ENCODE assay signal across 23 cellular contexts in genomic region chr7:37337522-37337921, GRCh38.
DNase-seq lines count a peak whose midpoint lies in the region; ATAC-seq and TF ChIP-seq lines count a peak whose summit lies in the region.
"Had no signal": no experiment of that assay in that cellular context is flagged by ENCODE, and none has a peak within 500 bp of the region (broad histone marks: within the 10 kb centered on the region; RNA-seq: fewer than 3 reads in every experiment).

No MANE protein-coding gene starts in this region.

- no peak overlapping the region for H3K27ac ChIP-seq in naive thymus-derived CD4-positive, alpha-beta T cell (ENCODE audit: low read depth, low read length)
- H3K27ac ChIP-seq: cardiac muscle cell, SJSA1, suprapubic skin had no signal

- H3K27me3 ChIP-seq in naive thymus-derived CD4-positive, alpha-beta T cell (ENCODE audit: control insufficient read depth in 2 of 2, insufficient read depth in 2 of 2, low read length in 2 of 2), result no peaks in the 10 kb centered on the region
- H3K27me3 ChIP-seq: cardiac muscle cell, SJSA1, suprapubic skin had no signal

- no peaks in the 10 kb centered on the region for H3K9me3 ChIP-seq in naive thymus-derived CD4-positive, alpha-beta T cell (ENCODE audit: control insufficient read depth in 2 of 3, low read length in 3 of 3)
- H3K9me3 ChIP-seq: SJSA1, suprapubic skin had no signal

- no peak for TF ChIP-seq CTCF in GM13976 (IDR thresholded peaks at IDR 0.05; ENCODE audit: borderline replicate concordance, control extremely low read depth, extremely low read depth, insufficient read depth, missing control alignments)

- H3K9me3 Mint-ChIP-seq in activated CD4-positive, alpha-beta T cell treated with anti-CD3 and anti-CD28 coated beads, Interleukin-2, amount 10 ng/mL, durations not matched to agents 24 days and 14 days, result peaks cover 9% of the 10 kb centered on the region
- H3K9me3 Mint-ChIP-seq in IgD-negative memory B cell, result no peaks in the 10 kb centered on the region
- H3K9me3 Mint-ChIP-seq in activated CD8-positive, alpha-beta T cell treated with anti-CD3 and anti-CD28 coated beads, Interleukin-2, amount 10 ng/mL, durations not matched to agents 7 days and 5 days (ENCODE audit: insufficient read depth), result no peaks in the 10 kb centered on the region
- H3K9me3 Mint-ChIP-seq in naive thymus-derived CD4-positive, alpha-beta T cell, result peaks cover 0 to 3% (median 0%) of the 10 kb centered on the region in 11 donors

- H3K36me3 ChIP-seq in naive thymus-derived CD4-positive, alpha-beta T cell (ENCODE audit: control insufficient read depth in 2 of 3, insufficient read depth in 3 of 3, low read length in 3 of 3), result peaks cover 0 to 16% (median 0%) of the 10 kb centered on the region in 3 experiments
- H3K36me3 ChIP-seq: cardiac muscle cell, SJSA1, suprapubic skin had no signal

- no peak for DNase-seq in activated CD4-positive, alpha-beta T cell treated with anti-CD3 and anti-CD28 coated beads, Interleukin-2, amount 10 ng/mL, durations not matched to agents 24 days and 14 days
- no peak for DNase-seq in activated CD4-positive, alpha-beta T cell treated with anti-CD3 and anti-CD28 coated beads, Interleukin-2, amount 50 U/mL, for 4 hours
- no peak for DNase-seq in activated CD8-positive, alpha-beta T cell treated with anti-CD3 and anti-CD28 coated beads, Interleukin-2, amount 10 ng/mL, durations not matched to agents 7 days and 5 days
- DNase-seq in naive thymus-derived CD4-positive, alpha-beta T cell, result no peak
- no peak for DNase-seq in NCI-H2171 treated with DMSO at 0.1 percent for 48 hours (lab: John Stamatoyannopoulos, UW)
- no peak for DNase-seq in GM13976 (ENCODE audit: low spot score)
- DNase-seq: 8988T; activated CD4-positive, alpha-beta T cell treated with anti-CD3 and anti-CD28 coated beads for 1 hour; activated T-cell treated with anti-CD3 and anti-CD28 coated beads for 4 hours; dermis blood vessel endothelial cell; HCEC 1CT; left colon; midbrain; NCI-H2107; NCI-H526; OCI-M1; stimulated activated CD4-positive, alpha-beta T cell treated with anti-CD3 and anti-CD28 coated beads, Interleukin-4, amount 100 ng/mL, for 4 hours; T1000 had no signal

- peaks cover 10 to 13% of the 10 kb centered on the region in 2 donors for H3K4me1 ChIP-seq in naive thymus-derived CD4-positive, alpha-beta T cell (ENCODE audit: control insufficient read depth in 2 of 2, insufficient read depth in 2 of 2, low read length in 2 of 2)
- H3K4me1 ChIP-seq: suprapubic skin had no signal

- H3K4me3 ChIP-seq in naive thymus-derived CD4-positive, alpha-beta T cell (ENCODE audit: low read length), result no peak overlapping the region
- H3K4me3 ChIP-seq: cardiac muscle cell, SJSA1, suprapubic skin had no signal

- in situ Hi-C loops in GM13976 (cut with MboI; ENCODE audit: low sequenced_read_pairs, unreplicated experiment), result no loop called here

- H3K27ac Mint-ChIP-seq in activated CD4-positive, alpha-beta T cell treated with anti-CD3 and anti-CD28 coated beads, Interleukin-2, amount 10 ng/mL, durations not matched to agents 24 days and 14 days, result peak overlapping the region; percentile 16
- H3K27ac Mint-ChIP-seq in IgD-negative memory B cell, result peak overlapping the region; percentile 80 to 98 (median 97)
- peak overlapping the region; percentile 21 for H3K27ac Mint-ChIP-seq in activated CD8-positive, alpha-beta T cell treated with anti-CD3 and anti-CD28 coated beads, Interleukin-2, amount 10 ng/mL, durations not matched to agents 7 days and 5 days
- peak overlapping the region in 5 of 9 donors; percentile 33 to 81 (median 71) for H3K27ac Mint-ChIP-seq in naive thymus-derived CD4-positive, alpha-beta T cell

- CTCF ChIA-PET in activated CD8-positive, alpha-beta T cell treated with anti-CD3 and anti-CD28 coated beads, Interleukin-2, amount 10 ng/mL, durations not matched to agents 7 days and 5 days (lab: Charles Lee), result no interaction called here
- CTCF ChIA-PET in naive thymus-derived CD4-positive, alpha-beta T cell (lab: Charles Lee), result no interaction called here

- no peaks in the 10 kb centered on the region for H3K27me3 Mint-ChIP-seq in activated CD4-positive, alpha-beta T cell treated with anti-CD3 and anti-CD28 coated beads, Interleukin-2, amount 10 ng/mL, durations not matched to agents 24 days and 14 days
- H3K27me3 Mint-ChIP-seq in IgD-negative memory B cell, result no peaks in the 10 kb centered on the region
- no peaks in the 10 kb centered on the region for H3K27me3 Mint-ChIP-seq in activated CD8-positive, alpha-beta T cell treated with anti-CD3 and anti-CD28 coated beads, Interleukin-2, amount 10 ng/mL, durations not matched to agents 7 days and 5 days (ENCODE audit: low read depth)
- H3K27me3 Mint-ChIP-seq in naive thymus-derived CD4-positive, alpha-beta T cell, result no peaks in the 10 kb centered on the region

- H3K4me1 Mint-ChIP-seq in activated CD4-positive, alpha-beta T cell treated with anti-CD3 and anti-CD28 coated beads, Interleukin-2, amount 10 ng/mL, durations not matched to agents 24 days and 14 days, result peaks cover 72% of the 10 kb centered on the region
- peaks cover 34 to 84% (median 75%) of the 10 kb centered on the region in 3 donors for H3K4me1 Mint-ChIP-seq in IgD-negative memory B cell
- peaks cover 68% of the 10 kb centered on the region for H3K4me1 Mint-ChIP-seq in activated CD8-positive, alpha-beta T cell treated with anti-CD3 and anti-CD28 coated beads, Interleukin-2, amount 10 ng/mL, durations not matched to agents 7 days and 5 days (ENCODE audit: low read depth)
- H3K4me1 Mint-ChIP-seq in naive thymus-derived CD4-positive, alpha-beta T cell, result peaks cover 46 to 88% (median 74%) of the 10 kb centered on the region in 7 donors

- POLR2A ChIA-PET in activated CD8-positive, alpha-beta T cell treated with anti-CD3 and anti-CD28 coated beads, Interleukin-2, amount 10 ng/mL, durations not matched to agents 7 days and 5 days (lab: Charles Lee), result no interaction called here
- POLR2A ChIA-PET in naive thymus-derived CD4-positive, alpha-beta T cell (lab: Charles Lee), result interaction anchor here (1.1 kb wide), 1 partner anchor 14 kb away, joined by 3 read pairs; no protein-coding TSS in a partner anchor

- peaks cover 81% of the 10 kb centered on the region for H3K36me3 Mint-ChIP-seq in activated CD4-positive, alpha-beta T cell treated with anti-CD3 and anti-CD28 coated beads, Interleukin-2, amount 10 ng/mL, durations not matched to agents 24 days and 14 days (ENCODE audit: low read depth)
- peaks cover 8% of the 10 kb centered on the region for H3K36me3 Mint-ChIP-seq in IgD-negative memory B cell
- peaks cover 78% of the 10 kb centered on the region for H3K36me3 Mint-ChIP-seq in activated CD8-positive, alpha-beta T cell treated with anti-CD3 and anti-CD28 coated beads, Interleukin-2, amount 10 ng/mL, durations not matched to agents 7 days and 5 days (ENCODE audit: low read depth)
- peaks cover 32 to 74% (median 39%) of the 10 kb centered on the region in 5 donors for H3K36me3 Mint-ChIP-seq in naive thymus-derived CD4-positive, alpha-beta T cell

- no peak overlapping the region for H3K4me3 Mint-ChIP-seq in activated CD4-positive, alpha-beta T cell treated with anti-CD3 and anti-CD28 coated beads, Interleukin-2, amount 10 ng/mL, durations not matched to agents 24 days and 14 days
- H3K4me3 Mint-ChIP-seq in IgD-negative memory B cell, result peak overlapping the region in 3 of 4 donors; percentile 67 to 93 (median 75)
- no peak overlapping the region for H3K4me3 Mint-ChIP-seq in activated CD8-positive, alpha-beta T cell treated with anti-CD3 and anti-CD28 coated beads, Interleukin-2, amount 10 ng/mL, durations not matched to agents 7 days and 5 days
- peak overlapping the region in 3 of 10 donors; percentile 7 to 34 (median 28) for H3K4me3 Mint-ChIP-seq in naive thymus-derived CD4-positive, alpha-beta T cell

- intact Hi-C loops in activated CD4-positive, alpha-beta T cell treated with anti-CD3 and anti-CD28 coated beads, Interleukin-2, amount 10 ng/mL, durations not matched to agents 24 days and 14 days (cut with micrococcal nuclease), result no loop called here
- intact Hi-C loops in naive thymus-derived CD4-positive, alpha-beta T cell (cut with micrococcal nuclease), result no loop called here

- no peak for ATAC-seq in activated CD8-positive, alpha-beta T cell treated with anti-CD3 and anti-CD28 coated beads, Interleukin-2, amount 10 ng/mL, durations not matched to agents 7 days and 5 days
- ATAC-seq in naive thymus-derived CD4-positive, alpha-beta T cell, result no peak
- ATAC-seq in HG03135 (IDR thresholded peaks at IDR 0.05; ENCODE audit: unreplicated experiment), result no peak
- ATAC-seq: left colon had no signal

Comparison
In these comparisons a context has a peak if more than half of its experiments do, and no peak if none do; other contexts are left out.
1. H3K27ac Mint-ChIP-seq: peak in every context shown above with its lines; median percentile 97 in IgD-negative memory B cell; 71 in naive thymus-derived CD4-positive, alpha-beta T cell; 21 in activated CD8-positive, alpha-beta T cell treated with anti-CD3 and anti-CD28 coated beads, Interleukin-2, amount 10 ng/mL, durations not matched to agents 7 days and 5 days; 16 in activated CD4-positive, alpha-beta T cell treated with anti-CD3 and anti-CD28 coated beads, Interleukin-2, amount 10 ng/mL, durations not matched to agents 24 days and 14 days.
2. H3K4me3 Mint-ChIP-seq: peak in IgD-negative memory B cell (3 of 4); none in activated CD4-positive, alpha-beta T cell treated with anti-CD3 and anti-CD28 coated beads, Interleukin-2, amount 10 ng/mL, durations not matched to agents 24 days and 14 days (single experiment) and activated CD8-positive, alpha-beta T cell treated with anti-CD3 and anti-CD28 coated beads, Interleukin-2, amount 10 ng/mL, durations not matched to agents 7 days and 5 days (single experiment).